ENCODE assay signal across 9 cellular contexts in genomic region chr19:5719274-5719960, GRCh38. TPM values are rescaled to one million over a fixed set of nuclear protein-coding genes. Genes with fewer than 3 reads are reported as not detected.
A peak's percentile ranks its signal among the peaks of the same experiment; 100 is the strongest.
DNase-seq lines count a peak whose midpoint lies in the region; ATAC-seq and TF ChIP-seq lines count a peak whose summit lies in the region.
"Had no signal": no experiment of that assay in that cellular context is flagged by ENCODE, and none has a peak within 500 bp of the region (broad histone marks: within the 10 kb centered on the region; RNA-seq: fewer than 3 reads in every experiment).

No MANE protein-coding gene starts in this region.

- no peak for ATAC-seq in CD8-positive, alpha-beta T cell
- ATAC-seq in GM21723 (IDR thresholded peaks at IDR 0.05; ENCODE audit: unreplicated experiment) = peak; percentile 9
- no peak for ATAC-seq in naive thymus-derived CD8-positive, alpha-beta T cell

- peak overlapping the region; percentile 92 for H3K4me3 Mint-ChIP-seq in CD8-positive, alpha-beta T cell
- H3K4me3 Mint-ChIP-seq in naive thymus-derived CD8-positive, alpha-beta T cell = peak overlapping the region; percentile 88 to 96 (median 90)

- peak overlapping the region; percentile 96 for H3K27ac Mint-ChIP-seq in CD8-positive, alpha-beta T cell
- H3K27ac Mint-ChIP-seq in naive thymus-derived CD8-positive, alpha-beta T cell = peak overlapping the region; percentile 87 to 98 (median 96)

- peaks cover 4% of the 10 kb centered on the region for H3K36me3 ChIP-seq in CD8-positive, alpha-beta T cell (ENCODE audit: insufficient read depth, low read length)
- peaks cover 21% of the 10 kb centered on the region for H3K36me3 ChIP-seq in SJSA1
- no peaks in the 10 kb centered on the region for H3K36me3 ChIP-seq in endocrine pancreas (ENCODE audit: control insufficient read depth, insufficient read depth, low read length)

- TF ChIP-seq CTCF in CD8-positive, alpha-beta T cell (IDR thresholded peaks at IDR 0.05) = no peak

- no peaks in the 10 kb centered on the region for H3K9me3 Mint-ChIP-seq in CD8-positive, alpha-beta T cell
- H3K9me3 Mint-ChIP-seq in naive thymus-derived CD8-positive, alpha-beta T cell = no peaks in the 10 kb centered on the region

- H3K27ac ChIP-seq in CD8-positive, alpha-beta T cell (ENCODE audit: low read depth, low read length) = peak overlapping the region; percentile 96
- peak overlapping the region; percentile 72 for H3K27ac ChIP-seq in SJSA1

- POLR2A ChIA-PET in CD8-positive, alpha-beta T cell (lab: Charles Lee) = interaction anchor here (1.0 to 3.7 kb wide), 9 partner anchors 8 to 97 kb away, joined by 3 to 27 read pairs (median 5); partner anchors contain the start of genes DUS3L, RPL36, SAFB and SAFB2
- POLR2A ChIA-PET in naive thymus-derived CD8-positive, alpha-beta T cell (lab: Charles Lee) = interaction anchor here (1.0 to 5.4 kb wide), 11 partner anchors 9 to 109 kb away, joined by 3 to 68 read pairs (median 6); partner anchors contain the start of genes DUS3L, MICOS13, RPL36 and SAFB

- no peaks in the 10 kb centered on the region for H3K27me3 Mint-ChIP-seq in CD8-positive, alpha-beta T cell (ENCODE audit: low read depth)
- peaks cover 0 to 2% (median 0%) of the 10 kb centered on the region in 5 donors for H3K27me3 Mint-ChIP-seq in naive thymus-derived CD8-positive, alpha-beta T cell

- peak overlapping the region; percentile 94 for H3K4me3 ChIP-seq in CD8-positive, alpha-beta T cell (ENCODE audit: low read depth, low read length)
- peak overlapping the region; percentile 74 for H3K4me3 ChIP-seq in SJSA1
- peak overlapping the region; percentile 87 for H3K4me3 ChIP-seq in endocrine pancreas (ENCODE audit: control insufficient read depth, insufficient read depth, low read length)

- no peaks in the 10 kb centered on the region for H3K27me3 ChIP-seq in CD8-positive, alpha-beta T cell (ENCODE audit: insufficient read depth, low read length)
- H3K27me3 ChIP-seq in SJSA1 (replicated peaks) = no peaks in the 10 kb centered on the region
- no peaks in the 10 kb centered on the region for H3K27me3 ChIP-seq in endocrine pancreas (ENCODE audit: control insufficient read depth, insufficient read depth, low read length)

- no peaks in the 10 kb centered on the region for H3K9me3 ChIP-seq in CD8-positive, alpha-beta T cell (ENCODE audit: low read length)
- no peaks in the 10 kb centered on the region for H3K9me3 ChIP-seq in SJSA1 (replicated peaks)
- H3K9me3 ChIP-seq in endocrine pancreas (ENCODE audit: control insufficient read depth, low read length) = no peaks in the 10 kb centered on the region

- H3K9ac ChIP-seq in endocrine pancreas (ENCODE audit: control insufficient read depth, insufficient read depth, low read length) = peak overlapping the region; percentile 86

- peaks cover 12% of the 10 kb centered on the region for H3K36me3 Mint-ChIP-seq in CD8-positive, alpha-beta T cell
- H3K36me3 Mint-ChIP-seq in naive thymus-derived CD8-positive, alpha-beta T cell = peaks cover 0 to 9% (median 4%) of the 10 kb centered on the region in 3 donors

- peaks cover 23% of the 10 kb centered on the region for H3K4me1 ChIP-seq in CD8-positive, alpha-beta T cell (ENCODE audit: insufficient read depth, low read length)
- peaks cover 15% of the 10 kb centered on the region for H3K4me1 ChIP-seq in SJSA1 (replicated peaks)
- H3K4me1 ChIP-seq in endocrine pancreas (ENCODE audit: control insufficient read depth, insufficient read depth, low read length) = no peaks in the 10 kb centered on the region

- peaks cover 29% of the 10 kb centered on the region for H3K4me1 Mint-ChIP-seq in CD8-positive, alpha-beta T cell (ENCODE audit: low read depth)
- H3K4me1 Mint-ChIP-seq in naive thymus-derived CD8-positive, alpha-beta T cell = peaks cover 8 to 35% (median 20%) of the 10 kb centered on the region in 4 donors

- intact Hi-C loops in CD8-positive, alpha-beta T cell (cut with DNase I, micrococcal nuclease) = no loop called here

- peak in 3 of 7 experiments; percentile 9 to 22 (median 15) for DNase-seq in CD8-positive, alpha-beta T cell
- DNase-seq in SJSA1 (ENCODE audit: low read depth in 1 of 2, low spot score in 2 of 2) = peak in 1 of 2 experiments; percentile 44
- DNase-seq in naive thymus-derived CD8-positive, alpha-beta T cell = peak in 2 of 10 donors; percentile 18 to 23
- DNase-seq in ecto neural progenitor cell (ENCODE audit: low spot score) = no peak
- no peak for DNase-seq in DMS153 (lab: John Stamatoyannopoulos, UW)
- DNase-seq in NCI-H2081 (lab: John Stamatoyannopoulos, UW) = no peak

- CTCF ChIA-PET in CD8-positive, alpha-beta T cell (lab: Charles Lee) = interaction anchor here (1.7 to 2.4 kb wide), 5 partner anchors 29 to 33 kb away, joined by 5 to 20 read pairs (median 7); partner anchors contain the start of gene RPL36

RNA-seq across cellular contexts. Expression of gene LONP1, which starts 0.5 kb away (rescaled TPM):
- total RNA-seq in CD8-positive, alpha-beta T cell = 100 to 1,000 TPM in 1 of 2 experiments, 10 to 100 TPM in 1; 90.6 to 109 TPM
- 95.6 and 116 TPM in 2 replicates for total RNA-seq in SJSA1 (2014; rRNA removed; shearing (Covaris generic))
- total RNA-seq in naive thymus-derived CD8-positive, alpha-beta T cell = 10 to 100 TPM; 74.3 to 75.3 TPM
- 10 to 100 TPM; 19.9 to 45.5 (median 21.6) TPM for polyA plus RNA-seq in naive thymus-derived CD8-positive, alpha-beta T cell

RNA-seq across cellular contexts. Expression of gene CATSPERD, which starts 1.0 kb away (rescaled TPM):
- not detected for total RNA-seq in CD8-positive, alpha-beta T cell
- not detected in 2 replicates for total RNA-seq in SJSA1 (2014; rRNA removed; shearing (Covaris generic))
- total RNA-seq in naive thymus-derived CD8-positive, alpha-beta T cell = not detected
- polyA plus RNA-seq in naive thymus-derived CD8-positive, alpha-beta T cell = not detected
- total RNA-seq: T-helper 2 cell treated with Interferon-gamma antibody and Interleukin-4, amounts not matched to agents 100 ng/mL and 5 ng/mL, for 36 hours had no signal

RNA-seq across cellular contexts. Expression of gene RPL36, which starts 29.3 kb away (rescaled TPM):
- total RNA-seq in CD8-positive, alpha-beta T cell = 1,000 to 10,000 TPM; 1,425 to 1,465 TPM
- 527 and 600 TPM in 2 replicates for total RNA-seq in SJSA1 (2014; rRNA removed; shearing (Covaris generic))
- 1,000 to 10,000 TPM; 1,442 to 1,445 TPM for total RNA-seq in naive thymus-derived CD8-positive, alpha-beta T cell
- 1,000 to 10,000 TPM; 2,357 to 2,883 (median 2,631) TPM for polyA plus RNA-seq in naive thymus-derived CD8-positive, alpha-beta T cell

RNA-seq across cellular contexts. Expression of gene HSD11B1L, which starts 38.6 kb away (rescaled TPM):
- 1 to 10 TPM; 3.1 to 4.1 TPM for total RNA-seq in CD8-positive, alpha-beta T cell
- 2.1 and 5.2 TPM in 2 replicates for total RNA-seq in SJSA1 (2014; rRNA removed; shearing (Covaris generic))
- 1 to 10 TPM; 2.8 to 4.1 TPM for total RNA-seq in naive thymus-derived CD8-positive, alpha-beta T cell
- 1 to 10 TPM; 5.5 to 6.0 (median 5.7) TPM for polyA plus RNA-seq in naive thymus-derived CD8-positive, alpha-beta T cell

RNA-seq across cellular contexts. Expression of gene MICOS13, which starts 39.1 kb away (rescaled TPM):
- 10 to 100 TPM; 19.6 to 24.8 TPM for total RNA-seq in CD8-positive, alpha-beta T cell
- 48.9 and 58.3 TPM in 2 replicates for total RNA-seq in SJSA1 (2014; rRNA removed; shearing (Covaris generic))
- 10 to 100 TPM; 40.1 to 40.6 TPM for total RNA-seq in naive thymus-derived CD8-positive, alpha-beta T cell
- polyA plus RNA-seq in naive thymus-derived CD8-positive, alpha-beta T cell = 100 to 1,000 TPM in 2 of 3 donors, 10 to 100 TPM in 1; 95.5 to 110 (median 102) TPM
